Comparison of ENCODE assay signal across 9 cellular contexts in genomic region chr13:107205318-107206112, GRCh38.
DNase-seq lines count a peak whose midpoint lies in the region; ATAC-seq, FAIRE-seq and TF ChIP-seq lines count a peak whose summit lies in the region.
"Had no signal": no experiment of that assay in that cellular context is flagged by ENCODE, and none has a peak within 500 bp of the region (broad histone marks: within the 10 kb centered on the region; RNA-seq: fewer than 3 reads in every experiment).

No MANE protein-coding gene starts in this region.

- intact Hi-C loops in pancreas (cut with DNase I) = no loop called here
- intact Hi-C loops in upper lobe of right lung (cut with DNase I) = no loop called here

- H3K27me3 ChIP-seq in Peyer's patch = no peaks in the 10 kb centered on the region
- peaks cover 0 to 7% (median 0%) of the 10 kb centered on the region in 4 donors for H3K27me3 ChIP-seq in pancreas
- no peaks in the 10 kb centered on the region for H3K27me3 ChIP-seq in upper lobe of right lung

- ATAC-seq in GM21447 (IDR thresholded peaks at IDR 0.05; ENCODE audit: unreplicated experiment) (peak; percentile 89), pancreas (peak; percentile 77 to 96 (median 92)), upper lobe of right lung (peak; percentile 93)

- H3K27ac ChIP-seq in Peyer's patch (no peak overlapping the region), pancreas (no peak overlapping the region), upper lobe of right lung (no peak overlapping the region)
- H3K27ac ChIP-seq: epithelial cell of prostate had no signal

- no peaks in the 10 kb centered on the region for H3K36me3 ChIP-seq in Peyer's patch
- H3K36me3 ChIP-seq in pancreas = no peaks in the 10 kb centered on the region
- no peaks in the 10 kb centered on the region for H3K36me3 ChIP-seq in upper lobe of right lung

- H3K9me3 ChIP-seq in Peyer's patch = no peaks in the 10 kb centered on the region
- H3K9me3 ChIP-seq in pancreas = no peaks in the 10 kb centered on the region
- H3K9me3 ChIP-seq in upper lobe of right lung = no peaks in the 10 kb centered on the region

- FAIRE-seq in pancreas (lab: Jason Lieb, UNC) = peak; percentile 60

- H3K4me1 ChIP-seq in Peyer's patch = peaks cover 0 to 4% (median 0%) of the 10 kb centered on the region in 4 donors
- no peaks in the 10 kb centered on the region for H3K4me1 ChIP-seq in pancreas
- peaks cover 3% of the 10 kb centered on the region for H3K4me1 ChIP-seq in upper lobe of right lung

- peak; percentile 56 for DNase-seq in Daoy (ENCODE audit: low read depth)
- DNase-seq in HPDE6-E6E7 (ENCODE audit: extremely low spot score) = peak; percentile 29
- DNase-seq in Peyer's patch = peak in 2 of 3 donors; percentile 70 to 83
- DNase-seq in activated T-helper 9 cell treated with anti-CD3 and anti-CD28 coated beads, Interleukin-2, amount 50 U/mL, for 16 hours (ENCODE audit: low read depth) = peak; percentile 26
- DNase-seq in foreskin melanocyte = peak; percentile 20
- peak; percentile 25 to 87 (median 66) for DNase-seq in pancreas
- DNase-seq in upper lobe of right lung = peak; percentile 82

- TF ChIP-seq CTCF in Peyer's patch (IDR thresholded peaks at IDR 0.05) (peak; percentile 48 to 89 (median 73)), pancreas (IDR thresholded peaks at IDR 0.05) (peak; percentile 89 to 100 (median 96)), upper lobe of right lung (IDR thresholded peaks at IDR 0.05) (peak; percentile 99)

- H3K4me3 ChIP-seq in Peyer's patch (no peak overlapping the region), pancreas (no peak overlapping the region), upper lobe of right lung (no peak overlapping the region)

- TF ChIP-seq POLR2A in Peyer's patch (IDR thresholded peaks at IDR 0.05) = no peak

- WGBS in pancreas, 2 donors = 23 to 29% methylated on average over 16 of the region's 16 CpGs

Comparison
In these comparisons a context has a peak if more than half of its experiments do, and no peak if none do; other contexts are left out.
1. DNase-seq: peak in every context shown above with its lines; median percentile 82 in upper lobe of right lung; 76 in Peyer's patch; 66 in pancreas; 56 in Daoy; 29 in HPDE6-E6E7; 26 in activated T-helper 9 cell treated with anti-CD3 and anti-CD28 coated beads, Interleukin-2, amount 50 U/mL, for 16 hours; 20 in foreskin melanocyte.